8 cellular contexts compared by ENCODE assay signal in the genomic region with DNA sequence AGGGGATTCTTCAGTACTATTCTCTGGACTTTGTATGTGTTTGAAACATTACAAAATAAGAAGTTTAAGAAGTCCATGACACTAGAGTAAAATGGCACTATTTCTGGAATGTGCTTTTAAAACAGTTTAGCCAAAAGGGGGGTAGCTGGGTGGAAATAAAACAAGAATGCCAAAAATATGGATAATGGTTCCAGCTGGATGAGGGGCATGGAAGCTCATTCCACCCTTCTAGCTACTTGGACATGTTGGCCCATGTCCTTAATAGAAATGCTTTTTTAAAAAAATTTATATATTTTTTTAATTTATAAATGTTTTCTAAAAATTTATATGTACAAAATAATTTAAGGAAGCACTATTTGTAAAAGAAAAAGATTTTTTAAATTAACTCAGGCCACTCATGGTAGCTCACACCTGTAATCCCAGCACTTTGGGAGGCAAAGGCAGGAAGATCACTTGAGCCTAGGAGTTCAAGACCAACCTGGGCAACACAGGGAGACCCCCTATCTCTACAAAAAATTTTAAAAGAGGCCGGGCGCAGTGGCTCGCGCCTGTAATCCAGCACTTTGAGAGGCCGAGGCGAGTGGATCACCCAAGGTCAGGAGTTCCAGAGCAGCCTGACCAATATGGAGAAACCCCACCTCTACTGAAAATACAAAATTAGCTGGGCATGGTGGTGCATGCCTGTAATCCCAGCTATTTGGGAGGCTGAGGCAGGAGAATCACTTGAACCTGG. TPM values are rescaled to one million over a fixed set of nuclear protein-coding genes. Genes with fewer than 3 reads are reported as not detected.
DNase-seq lines count a peak whose midpoint lies in the region; ATAC-seq, FAIRE-seq and TF ChIP-seq lines count a peak whose summit lies in the region.

No MANE protein-coding gene starts in this region.

- dilution Hi-C loops in mammary epithelial cell (cut with HindIII; ENCODE audit: low sequenced_read_pairs): no loop called here

- H3K9me3 ChIP-seq in A549: no peaks in the 10 kb centered on the region
- no peaks in the 10 kb centered on the region for H3K9me3 ChIP-seq in mammary epithelial cell (replicated peaks; ENCODE audit: insufficient read depth, low read length)
- H3K9me3 ChIP-seq in HAP-1: no peaks in the 10 kb centered on the region

- peak overlapping the region; percentile 89 for H3K4me3 Mint-ChIP-seq in HFFc6
- H3K4me3 Mint-ChIP-seq in naive thymus-derived CD8-positive, alpha-beta T cell: peak overlapping the region; percentile 68 to 87 (median 82)

- no peak overlapping the region for H2AFZ ChIP-seq in mammary epithelial cell (ENCODE audit: low read depth, low read length)

- H3K27me3 ChIP-seq in mammary epithelial cell (ENCODE audit: insufficient read depth, low read length): no peaks in the 10 kb centered on the region
- H3K27me3 ChIP-seq in HAP-1 (ENCODE audit: low read depth): no peaks in the 10 kb centered on the region

- H3K36me3 Mint-ChIP-seq in HFFc6 (ENCODE audit: low read depth): peaks cover 15% of the 10 kb centered on the region
- peaks cover 0 to 29% (median 5%) of the 10 kb centered on the region in 3 donors for H3K36me3 Mint-ChIP-seq in naive thymus-derived CD8-positive, alpha-beta T cell

- peaks cover 91% of the 10 kb centered on the region for H3K79me2 ChIP-seq in mammary epithelial cell (ENCODE audit: insufficient read depth, low read length)

- no peaks in the 10 kb centered on the region for H4K20me1 ChIP-seq in mammary epithelial cell (ENCODE audit: insufficient read depth, low read length)

- POLR2A ChIA-PET in A549 (lab: Yijun Ruan, JAX): interaction anchor here (0.7 kb wide), 1 partner anchor 27 kb away, joined by 3 read pairs; no protein-coding TSS in a partner anchor
- POLR2A ChIA-PET in naive thymus-derived CD8-positive, alpha-beta T cell (lab: Charles Lee): interaction anchor here (0.6 to 4.3 kb wide), 2 partner anchors 13 to 17 kb away, joined by 4 to 47 read pairs; a partner anchor contains a TSS

- ATAC-seq in A549 (no peak), GM19467 (IDR thresholded peaks at IDR 0.05; ENCODE audit: unreplicated experiment) (no peak)
- ATAC-seq in naive thymus-derived CD8-positive, alpha-beta T cell: no peak

- H3K9ac ChIP-seq in mammary epithelial cell (ENCODE audit: insufficient read depth, low read length): peak overlapping the region; percentile 82

- H3K27ac Mint-ChIP-seq in HFFc6: peak overlapping the region; percentile 94
- peak overlapping the region; percentile 94 to 99 (median 98) for H3K27ac Mint-ChIP-seq in naive thymus-derived CD8-positive, alpha-beta T cell

- H3K36me3 ChIP-seq in mammary epithelial cell (ENCODE audit: insufficient read depth, low read length): peaks cover 8% of the 10 kb centered on the region
- H3K36me3 ChIP-seq in HAP-1 (replicated peaks): peaks cover 5% of the 10 kb centered on the region; the same call in 1 of the 2 replicates

- in situ Hi-C loops in mammary epithelial cell (cut with MboI; ENCODE audit: low sequenced_read_pairs in 2 of 2) (no loop called here), HAP-1 (cut with MboI; ENCODE audit: low sequenced_read_pairs) (no loop called here)

- no peak for TF ChIP-seq RAD21 in A549 (conservative IDR thresholded peaks at IDR 0.05 in 1 of 2, IDR thresholded peaks at IDR 0.05 in 1 of 2)

- TF ChIP-seq POLR2A in A549 (IDR thresholded peaks at IDR 0.05; ENCODE audit: low read length): no peak

- CTCF ChIA-PET in A549 (lab: Yijun Ruan, JAX): interaction anchor here (0.6 to 4.6 kb wide), 2 partner anchors 10 to 13 kb away, joined by 3 to 27 read pairs; a partner anchor contains a TSS
- CTCF ChIA-PET in mammary epithelial cell (lab: Charles Lee; ENCODE audit: low non-redundant PET): no interaction called here

- H3K4me2 ChIP-seq in A549: peak overlapping the region; percentile 60
- H3K4me2 ChIP-seq in mammary epithelial cell (ENCODE audit: insufficient read depth, low read depth, low read length): peak overlapping the region; percentile 84

- WGBS in A549 (ENCODE audit: missing lambda C conversion rate): 93% methylated on average over 6 of the region's 6 CpGs
- no CpG with 5 or more reads among the region's 6 CpGs for WGBS in mammary epithelial cell (ENCODE audit: low coverage, missing lambda C conversion rate)

- no peak overlapping the region for H3K4me3 ChIP-seq in A549
- no peak overlapping the region for H3K4me3 ChIP-seq in mammary epithelial cell (replicated peaks in 1 of 3; ENCODE audit: insufficient read depth in 1 of 3, low read depth in 2 of 3, low read length in 3 of 3)
- H3K4me3 ChIP-seq in HAP-1: no peak overlapping the region

- H3K4me1 Mint-ChIP-seq in HFFc6 (ENCODE audit: low read depth): peaks cover 54% of the 10 kb centered on the region
- peaks cover 24 to 70% (median 61%) of the 10 kb centered on the region in 4 donors for H3K4me1 Mint-ChIP-seq in naive thymus-derived CD8-positive, alpha-beta T cell

- TF ChIP-seq EP300 in A549 (IDR thresholded peaks at IDR 0.05): no peak

- no peaks in the 10 kb centered on the region for H3K9me3 Mint-ChIP-seq in HFFc6
- no peaks in the 10 kb centered on the region for H3K9me3 Mint-ChIP-seq in naive thymus-derived CD8-positive, alpha-beta T cell

- intact Hi-C loops in mammary epithelial cell (cut with micrococcal nuclease): no loop called here

- peak overlapping the region in 1 of 2 experiments; percentile 54; a peak in 2 of 6 replicates for H3K27ac ChIP-seq in A549
- H3K27ac ChIP-seq in mammary epithelial cell (ENCODE audit: insufficient read depth, low read depth, low read length): peak overlapping the region; percentile 92

- H3K27me3 Mint-ChIP-seq in HFFc6 (ENCODE audit: insufficient read depth): peaks cover 3% of the 10 kb centered on the region; the same call in 1 of the 2 replicates
- no peaks in the 10 kb centered on the region for H3K27me3 Mint-ChIP-seq in naive thymus-derived CD8-positive, alpha-beta T cell

- DNase-seq in A549 (ENCODE audit: low read depth in 1 of 2, low spot score in 1 of 2) (no peak), HFFc6 (no peak), mammary epithelial cell (no peak), NOMO-1 (lab: John Stamatoyannopoulos, UW; ENCODE audit: unreplicated experiment in 2 of 2) (no peak), HAP-1 (ENCODE audit: low spot score in 2 of 2) (no peak)
- DNase-seq in naive thymus-derived CD8-positive, alpha-beta T cell: no peak
- DNase-seq in central memory CD4-positive, alpha-beta T cell: no peak

- BruUV-seq in mammary epithelial cell (replicated peaks; lab: Mats Ljungman, UMichigan): no TSS peak

- TF ChIP-seq CTCF in A549 (IDR thresholded peaks at IDR 0.05): no peak
- no peak for TF ChIP-seq CTCF in HFFc6 (IDR thresholded peaks at IDR 0.05)
- TF ChIP-seq CTCF in mammary epithelial cell (conservative IDR thresholded peaks at IDR 0.05 in 1 of 2, IDR thresholded peaks at IDR 0.05 in 1 of 2; ENCODE audit: extremely low read depth in 1 of 2, insufficient read depth in 1 of 2, low read depth in 1 of 2, low read length in 2 of 2): no peak

- H3K4me1 ChIP-seq in A549 (peaks cover 19% of the 10 kb centered on the region), mammary epithelial cell (ENCODE audit: insufficient read depth, low read length) (peaks cover 34% of the 10 kb centered on the region), HAP-1 (peaks cover 3% of the 10 kb centered on the region; the same call in 1 of the 2 replicates)

- FAIRE-seq in A549 (lab: Jason Lieb, UNC): no peak

RNA-seq across cellular contexts. Expression of a gene that starts 12.8 kb away (rescaled TPM):
- polyA plus RNA-seq in A549 (2011; rRNA removed) (41.5 and 55.1 TPM in 2 replicates), A549 (2017; fragmentation: RNase III; extraction: RNeasy Plus Mini Kit Qiagen cat#74134 plus additional on column Dnase treatment) (33.8 to 39.1 TPM (median 36.8 TPM) in 3 replicates), mammary epithelial cell (29.0 TPM)
- polyA plus RNA-seq in A549 (2012; cell fraction: cytosol; rRNA removed): 23.6 and 25.7 TPM in 2 replicates
- polyA plus RNA-seq in A549 (2012; cell fraction: nucleus; rRNA removed): 15.1 and 25.0 TPM in 2 replicates
- polyA minus RNA-seq in A549 (2011; rRNA and poly(A)+ RNA removed): 18.5 and 23.6 TPM in 2 replicates
- total RNA-seq in HFFc6 (2021; fragmentation: NEBNext Ultra II Directional; extraction: Animal tissue kit (Norgen Biotek cat#: 25700)): 10 to 100 TPM; 56.5 to 73.0 (median 63.5) TPM
- 10 to 100 TPM; 42.5 to 64.1 TPM for total RNA-seq in mammary epithelial cell
- 25.5 TPM for polyA minus RNA-seq in mammary epithelial cell
- total RNA-seq in naive thymus-derived CD8-positive, alpha-beta T cell: 10 to 100 TPM; 71.0 to 72.2 TPM
- polyA plus RNA-seq in naive thymus-derived CD8-positive, alpha-beta T cell: 10 to 100 TPM; 29.7 to 35.1 (median 32.3) TPM

RNA-seq across cellular contexts. Expression of a gene that starts 41.6 kb away (rescaled TPM):
- polyA plus RNA-seq in A549 (2011; rRNA removed): 42.4 and 45.1 TPM in 2 replicates
- 39.8 and 46.9 TPM in 2 replicates for polyA plus RNA-seq in A549 (2012; cell fraction: cytosol; rRNA removed)
- 39.6 and 47.5 TPM in 2 replicates for polyA plus RNA-seq in A549 (2012; cell fraction: nucleus; rRNA removed)
- polyA plus RNA-seq in A549 (2017; fragmentation: RNase III; extraction: RNeasy Plus Mini Kit Qiagen cat#74134 plus additional on column Dnase treatment): 22.7 to 26.3 TPM (median 24.1 TPM) in 3 replicates
- polyA minus RNA-seq in A549 (2011; rRNA and poly(A)+ RNA removed): 28.4 and 40.2 TPM in 2 replicates
- total RNA-seq in HFFc6 (2021; fragmentation: NEBNext Ultra II Directional; extraction: Animal tissue kit (Norgen Biotek cat#: 25700)): 10 to 100 TPM; 38.8 to 49.0 (median 44.4) TPM
- total RNA-seq in mammary epithelial cell: 10 to 100 TPM; 26.0 to 30.7 TPM
- polyA plus RNA-seq in mammary epithelial cell: 46.6 TPM
- polyA minus RNA-seq in mammary epithelial cell: 34.0 TPM
- total RNA-seq in naive thymus-derived CD8-positive, alpha-beta T cell: 10 to 100 TPM; 35.3 to 41.8 TPM
- 10 to 100 TPM; 31.8 to 46.8 (median 35.4) TPM for polyA plus RNA-seq in naive thymus-derived CD8-positive, alpha-beta T cell
